ENCODE assay signal across 8 cellular contexts in the genomic region with DNA sequence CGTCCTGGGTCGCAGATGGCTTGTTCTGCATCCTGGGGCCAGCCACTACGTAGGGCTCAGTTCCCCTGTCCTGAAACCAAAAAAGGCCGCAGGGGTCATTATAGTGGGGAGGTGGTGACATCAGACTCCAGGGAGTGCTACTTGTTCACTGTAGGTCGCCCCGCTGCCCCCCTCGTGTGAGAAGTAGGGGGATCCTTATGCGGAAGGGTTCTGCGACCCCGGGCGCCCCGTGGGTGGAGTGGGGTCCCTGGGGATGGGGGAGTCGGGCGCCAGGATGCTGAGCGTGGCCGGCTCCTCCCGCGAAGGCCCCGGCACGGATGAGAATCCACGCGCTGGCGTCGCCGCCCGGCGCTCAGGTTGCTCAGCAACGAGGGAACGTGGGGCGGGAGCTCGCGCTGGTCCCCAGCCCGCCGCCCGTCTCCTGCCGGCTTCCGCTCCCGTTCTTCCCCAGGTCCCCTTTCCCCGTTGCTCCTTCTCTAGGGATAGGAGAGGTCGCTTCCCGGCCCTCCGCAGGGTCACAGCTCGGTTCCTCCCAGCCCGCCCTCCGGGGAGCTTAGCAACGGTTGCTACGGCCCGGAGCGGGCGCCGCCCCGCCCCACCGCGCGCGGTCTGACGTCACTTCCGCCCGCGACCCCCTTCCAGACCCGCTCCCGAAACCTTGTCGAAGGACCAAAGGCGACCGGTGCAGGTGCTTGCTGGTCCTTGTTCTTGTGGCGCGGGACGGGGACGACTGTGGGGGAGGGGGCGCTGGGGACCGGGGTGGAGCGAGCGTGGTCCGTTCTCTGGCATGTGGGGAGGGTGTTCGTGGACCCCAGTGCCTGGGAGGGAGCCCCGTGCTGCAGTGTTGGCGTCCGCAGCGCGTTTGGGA. TPM values are rescaled to one million over a fixed set of nuclear protein-coding genes. Genes with fewer than 3 reads are reported as not detected.
DNase-seq lines count a peak whose midpoint lies in the region; ATAC-seq and TF ChIP-seq lines count a peak whose summit lies in the region.

A gene with protein sequence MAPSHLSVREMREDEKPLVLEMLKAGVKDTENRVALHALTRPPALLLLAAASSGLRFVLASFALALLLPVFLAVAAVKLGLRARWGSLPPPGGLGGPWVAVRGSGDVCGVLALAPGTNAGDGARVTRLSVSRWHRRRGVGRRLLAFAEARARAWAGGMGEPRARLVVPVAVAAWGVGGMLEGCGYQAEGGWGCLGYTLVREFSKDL (plus strand): TSS at position 618 of the 868 bp plus-strand sequence. CDS start 521 bp downstream, outside the sequence.

- intact Hi-C loops in esophagus squamous epithelium (cut with DNase I) = no loop called here
- intact Hi-C loops in naive thymus-derived CD4-positive, alpha-beta T cell (cut with micrococcal nuclease) = loop anchor here (1.0 to 2.0 kb wide), 3 partner anchors 9 to 18 kb away; a partner anchor contains a TSS

- peak within 1 kb of the TSS; percentile 81 for H3K4me2 ChIP-seq in OCI-LY1 (ENCODE audit: low read length)

- peak within 1 kb of the TSS; percentile 72 to 89 (median 78) for H3K4me3 Mint-ChIP-seq in naive thymus-derived CD4-positive, alpha-beta T cell

- peak within 1 kb of the TSS; percentile 66 for H3K4me3 ChIP-seq in OCI-LY1 (ENCODE audit: low read depth, low read length, poor library complexity, severe bottlenecking)
- peak within 1 kb of the TSS; percentile 27 to 82 (median 56) for H3K4me3 ChIP-seq in esophagus squamous epithelium
- peak within 1 kb of the TSS; percentile 75 for H3K4me3 ChIP-seq in naive thymus-derived CD4-positive, alpha-beta T cell (ENCODE audit: low read length)
- H3K4me3 ChIP-seq in stomach smooth muscle (ENCODE audit: low read length in 2 of 2) = peak within 1 kb of the TSS; percentile 65 to 78

- H3K9ac ChIP-seq in OCI-LY1 (ENCODE audit: low read length) = peak within 1 kb of the TSS; percentile 71
- H3K9ac ChIP-seq in stomach smooth muscle (ENCODE audit: low read length in 2 of 2) = peak within 1 kb of the TSS; percentile 62 to 75

- H3K9me3 Mint-ChIP-seq in naive thymus-derived CD4-positive, alpha-beta T cell = no peaks in the 10 kb centered on the region

- no peak within 1 kb of the TSS for H3K27ac ChIP-seq in OCI-LY1 (ENCODE audit: low read depth, low read length, poor library complexity, severe bottlenecking)
- peak within 1 kb of the TSS; percentile 77 to 94 (median 88) for H3K27ac ChIP-seq in esophagus squamous epithelium
- peak within 1 kb of the TSS; percentile 63 for H3K27ac ChIP-seq in naive thymus-derived CD4-positive, alpha-beta T cell (ENCODE audit: low read depth, low read length)
- H3K27ac ChIP-seq in stomach smooth muscle (ENCODE audit: low read length) = peak within 1 kb of the TSS; percentile 96

- peak within 1 kb of the TSS; percentile 8 to 93 (median 83) for H3K27ac Mint-ChIP-seq in naive thymus-derived CD4-positive, alpha-beta T cell

- no peaks in the 10 kb centered on the region; the same call in 1 of the 2 replicates for H3K36me3 ChIP-seq in OCI-LY1 (ENCODE audit: insufficient read depth, low read length)
- H3K36me3 ChIP-seq in esophagus squamous epithelium = peaks cover 0 to 37% (median 21%) of the 10 kb centered on the region in 3 donors
- H3K36me3 ChIP-seq in naive thymus-derived CD4-positive, alpha-beta T cell (ENCODE audit: control insufficient read depth in 2 of 3, insufficient read depth in 3 of 3, low read length in 3 of 3) = peaks cover 0 to 21% (median 0%) of the 10 kb centered on the region in 3 experiments
- peaks cover 0 to 2% of the 10 kb centered on the region in 2 donors for H3K36me3 ChIP-seq in stomach smooth muscle (ENCODE audit: control insufficient read depth in 2 of 2, insufficient read depth in 2 of 2, low read length in 2 of 2)

- peak; percentile 48 for ATAC-seq in HG03280 (IDR thresholded peaks at IDR 0.05; ENCODE audit: unreplicated experiment)
- ATAC-seq in naive thymus-derived CD4-positive, alpha-beta T cell = peak; percentile 78
- no peak for ATAC-seq in GM18519 (IDR thresholded peaks at IDR 0.05; ENCODE audit: low FRiP score, unreplicated experiment)

- WGBS in esophagus squamous epithelium, 2 donors = 0% methylated on average over 11 to 30 of the region's 80 CpGs

- H3K27me3 ChIP-seq in OCI-LY1 (ENCODE audit: insufficient read depth, low read length) = no peaks in the 10 kb centered on the region
- H3K27me3 ChIP-seq in esophagus squamous epithelium = peaks cover 0 to 9% (median 0%) of the 10 kb centered on the region in 4 donors
- no peaks in the 10 kb centered on the region for H3K27me3 ChIP-seq in naive thymus-derived CD4-positive, alpha-beta T cell (ENCODE audit: control insufficient read depth in 2 of 2, insufficient read depth in 2 of 2, low read length in 2 of 2)
- H3K27me3 ChIP-seq in stomach smooth muscle (ENCODE audit: control insufficient read depth in 1 of 2, insufficient read depth in 2 of 2, low read length in 2 of 2) = no peaks in the 10 kb centered on the region

- H3K9me2 ChIP-seq in OCI-LY1 (ENCODE audit: low read depth, low read length) = no peaks in the 10 kb centered on the region

- CTCF ChIA-PET in naive thymus-derived CD4-positive, alpha-beta T cell (lab: Charles Lee) = interaction anchor here (0.6 to 1.1 kb wide), 3 partner anchors 18 to 356 kb away, joined by 3 read pairs; a partner anchor contains a TSS

- no peak for TF ChIP-seq CTCF in OCI-LY1 (IDR thresholded peaks at IDR 0.05; ENCODE audit: low read length)
- TF ChIP-seq CTCF in esophagus squamous epithelium (IDR thresholded peaks at IDR 0.05) = no peak

- H3K36me3 Mint-ChIP-seq in naive thymus-derived CD4-positive, alpha-beta T cell = peaks cover 0 to 2% (median under 1%) of the 10 kb centered on the region in 5 donors

- DNase-seq in GM03348 (ENCODE audit: low spot score) (peak; percentile 87), esophagus squamous epithelium (lab: John Stamatoyannopoulos, UW) (no peak)
- peak; percentile 79 to 83 for DNase-seq in activated T-cell treated with anti-CD3 and anti-CD28 coated beads, Interleukin-2, amount 50 U/mL, for 48 hours
- peak; percentile 41 to 79 (median 62) for DNase-seq in naive thymus-derived CD4-positive, alpha-beta T cell

- no peaks in the 10 kb centered on the region for H3F3A ChIP-seq in OCI-LY1 (ENCODE audit: insufficient read depth, low read length)

- TF ChIP-seq POLR2A in esophagus squamous epithelium (IDR thresholded peaks at IDR 0.05) = no peak

- no peaks in the 10 kb centered on the region for H4K20me1 ChIP-seq in OCI-LY1 (ENCODE audit: insufficient read depth, low read length)

- POLR2A ChIA-PET in naive thymus-derived CD4-positive, alpha-beta T cell (lab: Charles Lee) = interaction anchor here (0.6 to 1.6 kb wide), 8 partner anchors 8 to 374 kb away, joined by 3 to 5 read pairs (median 4); a partner anchor contains a TSS

- H3K9me3 ChIP-seq in OCI-LY1 (ENCODE audit: low read length) (no peaks in the 10 kb centered on the region), esophagus squamous epithelium (no peaks in the 10 kb centered on the region), stomach smooth muscle (ENCODE audit: control insufficient read depth in 2 of 2, low read length in 2 of 2) (no peaks in the 10 kb centered on the region)
- no peaks in the 10 kb centered on the region for H3K9me3 ChIP-seq in naive thymus-derived CD4-positive, alpha-beta T cell (ENCODE audit: control insufficient read depth in 2 of 3, low read length in 3 of 3)

- H3K27me3 Mint-ChIP-seq in naive thymus-derived CD4-positive, alpha-beta T cell = no peaks in the 10 kb centered on the region

- peaks cover 5 to 23% (median 9%) of the 10 kb centered on the region in 7 donors for H3K4me1 Mint-ChIP-seq in naive thymus-derived CD4-positive, alpha-beta T cell

- H2AFZ ChIP-seq in OCI-LY1 (ENCODE audit: low read length) = no peak within 1 kb of the TSS

- H3K79me2 ChIP-seq in OCI-LY1 (ENCODE audit: insufficient read depth, low read length) = no peaks in the 10 kb centered on the region

- H3K4me1 ChIP-seq in OCI-LY1 (ENCODE audit: insufficient read depth, low read length, severe bottlenecking) (peaks cover 18% of the 10 kb centered on the region), esophagus squamous epithelium (peaks cover 35 to 61% (median 42%) of the 10 kb centered on the region in 3 donors), stomach smooth muscle (ENCODE audit: control insufficient read depth, insufficient read depth, low read length) (peaks cover 57% of the 10 kb centered on the region)
- peaks cover 12 to 13% of the 10 kb centered on the region in 2 donors for H3K4me1 ChIP-seq in naive thymus-derived CD4-positive, alpha-beta T cell (ENCODE audit: control insufficient read depth in 2 of 2, insufficient read depth in 2 of 2, low read length in 2 of 2)

RNA-seq across cellular contexts. Expression of the gene that starts here (rescaled TPM):
- 1 to 10 TPM; 1.3 to 4.3 (median 2.9) TPM for total RNA-seq in esophagus squamous epithelium
- total RNA-seq in naive thymus-derived CD4-positive, alpha-beta T cell = 10 to 100 TPM in 1 of 5 experiments, 1 to 10 TPM in 4; 2.7 to 12.8 (median 7.5) TPM
- 1 to 10 TPM; 1.7 to 3.3 TPM for polyA plus RNA-seq in naive thymus-derived CD4-positive, alpha-beta T cell
